Comparison of ENCODE assay signal across 18 cellular contexts in genomic region chr6:168165373-168165772, GRCh38.
A peak's percentile ranks its signal among the peaks of the same experiment; 100 is the strongest.
DNase-seq lines count a peak whose midpoint lies in the region; ATAC-seq and TF ChIP-seq lines count a peak whose summit lies in the region.
"Had no signal": no experiment of that assay in that cellular context is flagged by ENCODE, and none has a peak within 500 bp of the region (broad histone marks: within the 10 kb centered on the region; RNA-seq: fewer than 3 reads in every experiment).

No MANE protein-coding gene starts in this region.

- no peaks in the 10 kb centered on the region for H3K27me3 ChIP-seq in BJ (ENCODE audit: control insufficient read depth, insufficient read depth, low read length)
- H3K27me3 ChIP-seq: adrenal gland, SJSA1 had no signal

- DNase-seq in A172 (ENCODE audit: low spot score) (peak; percentile 58), BJ (ENCODE audit: low read depth) (peak; percentile 72), NCI-H1417 treated with DMSO at 0.1 percent for 48 hours (lab: John Stamatoyannopoulos, UW) (peak; percentile 47), left kidney (ENCODE audit: low read depth, low spot score) (peak; percentile 52), NCI-H2171 (lab: John Stamatoyannopoulos, UW) (no peak), DMS79 (lab: John Stamatoyannopoulos, UW) (no peak), left colon (no peak)
- DNase-seq: activated CD4-positive, alpha-beta T cell treated with anti-CD3 and anti-CD28 coated beads, Interleukin-2, amount 50 U/mL, for 1 hour; midbrain; MM.1S; NCI-H187 treated with DMSO at 0.1 percent for 48 hours; nephron progenitor cell; stimulated activated naive CD4-positive, alpha-beta T cell treated with Interleukin-2 at 50 U/mL for 16 hours; T-helper 17 cell; tibial artery had no signal

- CTCF ChIA-PET in BJ (lab: Yijun Ruan, JAX), result no interaction called here

- TF ChIP-seq CTCF in BJ (IDR thresholded peaks at IDR 0.05; ENCODE audit: insufficient read depth, low read depth, low read length), result no peak

- intact Hi-C loops in left colon (cut with DNase I, micrococcal nuclease), result no loop called here

- POLR2A ChIA-PET in BJ (lab: Charles Lee), result no interaction called here

- no peak overlapping the region for H3K4me3 ChIP-seq in BJ (ENCODE audit: low read depth, low read length)
- H3K4me3 ChIP-seq: adrenal gland, SJSA1, skin epidermis, tibial artery had no signal

- no peak for ATAC-seq in left colon
- ATAC-seq: T-helper 17 cell had no signal

- H3K36me3 ChIP-seq in BJ (ENCODE audit: control insufficient read depth, insufficient read depth, low read length), result no peaks in the 10 kb centered on the region
- H3K36me3 ChIP-seq: adrenal gland, SJSA1, tibial artery had no signal

Comparison
In these comparisons a context has a peak if more than half of its experiments do, and no peak if none do; other contexts are left out.
1. DNase-seq: peak in A172 (single experiment), BJ (single experiment), NCI-H1417 treated with DMSO at 0.1 percent for 48 hours (single experiment) and left kidney (single experiment); none in NCI-H2171 (single experiment), DMS79 (single experiment) and left colon (0 of 2).